ENCODE assay signal across 8 cellular contexts in genomic region chr10:91198781-91199180, GRCh38. TPM values are rescaled to one million over a fixed set of nuclear protein-coding genes. Genes with fewer than 3 reads are reported as not detected.
DNase-seq lines count a peak whose midpoint lies in the region; ATAC-seq and TF ChIP-seq lines count a peak whose summit lies in the region.

No MANE protein-coding gene starts in this region.

- in situ Hi-C loops in SK-MEL-5 (cut with HindIII; ENCODE audit: low pct_unique_long_range_greater_than_20kb, low sequenced_read_pairs) = no loop called here

- H3K36me3 ChIP-seq in tibial nerve = no peaks in the 10 kb centered on the region

- TF ChIP-seq EP300 in tibial nerve (IDR thresholded peaks at IDR 0.05) = peak in 1 of 2 donors; percentile 79

- H3K27me3 ChIP-seq in tibial nerve = no peaks in the 10 kb centered on the region

- no peak for TF ChIP-seq POLR2A in tibial nerve (IDR thresholded peaks at IDR 0.05)

- DNase-seq in activated CD4-positive, CD25-positive, alpha-beta regulatory T cell treated with anti-CD3 and anti-CD28 coated beads, Interleukin-2, amount 50 U/mL, for 72 hours = no peak
- DNase-seq in SK-MEL-5 (ENCODE audit: low read depth, low spot score) = peak; percentile 22
- peak; percentile 49 for DNase-seq in foreskin melanocyte
- peak in 1 of 2 donors; percentile 53 for DNase-seq in tibial nerve (ENCODE audit: low spot score in 2 of 2)
- DNase-seq in GOT3 (lab: John Stamatoyannopoulos, UW) = no peak
- no peak for DNase-seq in COLO668 (lab: John Stamatoyannopoulos, UW; ENCODE audit: unreplicated experiment)

- peaks cover 0 to 54% (median 31%) of the 10 kb centered on the region in 4 donors for H3K4me1 ChIP-seq in tibial nerve

- ATAC-seq in activated CD4-positive, CD25-positive, alpha-beta regulatory T cell treated with anti-CD3 and anti-CD28 coated beads, Interleukin-2, amount 50 U/mL, for 24 hours = peak; percentile 40 to 45
- ATAC-seq in HG02884 (IDR thresholded peaks at IDR 0.05; ENCODE audit: unreplicated experiment) = peak; percentile 72

- no peak overlapping the region for H3K4me3 ChIP-seq in tibial nerve

- WGBS in tibial nerve, 2 donors = 26 to 44% methylated on average over 1 of the region's 1 CpG

- no peak for TF ChIP-seq CTCF in tibial nerve (IDR thresholded peaks at IDR 0.05)

- peak overlapping the region in 3 of 4 donors; percentile 47 to 79 (median 63) for H3K27ac ChIP-seq in tibial nerve

- no peaks in the 10 kb centered on the region for H3K9me3 ChIP-seq in tibial nerve

RNA-seq across cellular contexts. Expression of gene PCGF5, which starts 21.7 kb away (rescaled TPM):
- 22.1 and 24.4 TPM in 2 replicates for total RNA-seq in SK-MEL-5 (2014; rRNA removed; shearing (Covaris generic))
- polyA plus RNA-seq in SK-MEL-5 (2015; cell fraction: cytosol; rRNA removed) = 29.7 and 34.1 TPM in 2 replicates
- 10.6 and 21.2 TPM in 2 replicates for polyA plus RNA-seq in SK-MEL-5 (2015; cell fraction: nucleus; rRNA removed)
- total RNA-seq in tibial nerve = 10 to 100 TPM; 29.6 to 59.9 (median 41.4) TPM

Comparison
In these comparisons a context has a peak if more than half of its experiments do, and no peak if none do; other contexts are left out.
1. DNase-seq: peak in SK-MEL-5 (single experiment) and foreskin melanocyte (single experiment); none in activated CD4-positive, CD25-positive, alpha-beta regulatory T cell treated with anti-CD3 and anti-CD28 coated beads, Interleukin-2, amount 50 U/mL, for 72 hours (single experiment), GOT3 (single experiment) and COLO668 (single experiment).